8 cellular contexts compared by ENCODE assay signal in the genomic region with DNA sequence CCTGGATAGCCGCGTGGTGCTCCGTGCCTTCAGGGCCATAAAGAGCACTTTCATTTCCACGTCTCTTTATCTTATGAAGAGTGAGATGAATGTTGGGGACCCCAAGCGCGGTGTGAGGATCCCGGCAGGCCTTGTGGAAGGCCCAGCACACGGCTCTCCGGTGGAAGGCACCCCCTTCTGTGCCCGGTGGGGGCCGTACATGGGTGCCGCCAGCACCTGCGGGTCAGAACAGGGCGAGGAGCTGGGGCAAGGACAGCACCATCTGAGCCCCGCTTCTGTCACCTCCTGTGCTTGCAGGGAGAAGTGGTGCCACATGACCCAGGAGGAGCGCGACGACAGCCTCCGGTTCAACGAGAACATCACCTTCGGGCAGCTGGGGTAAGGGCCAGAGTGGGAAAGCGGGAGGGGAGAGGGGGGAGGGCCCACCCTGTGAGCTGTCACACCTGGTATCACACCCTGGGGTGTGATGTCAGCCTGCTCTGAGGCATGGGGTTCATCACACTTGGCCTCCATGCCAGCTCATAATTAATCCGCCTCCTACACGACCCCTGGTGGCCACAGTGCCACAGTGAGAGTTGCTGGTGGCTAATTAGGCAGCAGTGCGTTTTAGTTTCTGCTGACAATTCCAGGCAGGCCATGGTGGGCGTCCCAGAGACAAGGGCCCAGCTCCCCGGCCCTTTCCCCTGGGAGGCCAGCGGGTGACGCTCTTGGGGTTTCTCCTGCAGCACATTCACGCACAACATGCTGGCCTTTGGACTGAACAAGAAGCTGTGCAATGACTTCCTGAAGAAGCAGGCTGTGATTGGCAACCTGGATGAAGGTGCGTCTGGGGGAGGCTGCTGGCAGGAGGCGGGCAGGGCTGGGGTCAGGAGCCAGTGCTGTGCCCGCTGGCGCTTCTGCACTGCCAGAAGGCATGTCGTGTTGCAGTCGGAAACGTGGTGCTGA. TPM values are rescaled to one million over a fixed set of nuclear protein-coding genes. Genes with fewer than 3 reads are reported as not detected.
DNase-seq lines count a peak whose midpoint lies in the region; ATAC-seq and TF ChIP-seq lines count a peak whose summit lies in the region.

No MANE protein-coding gene starts in this region.

- 89% methylated on average over 11 of the region's 37 CpGs for WGBS in SK-N-SH (ENCODE audit: low lambda C conversion rate)
- 74 to 85% (median 78%) methylated on average over 25 to 37 of the region's 37 CpGs for WGBS in heart left ventricle, 4 donors

- H3K4me1 ChIP-seq in SK-N-SH (ENCODE audit: control insufficient read depth in 1 of 2, insufficient read depth in 2 of 2, low read depth in 1 of 2, low read length in 1 of 2) (peaks cover 0 to 11% of the 10 kb centered on the region in 2 experiments; a peak in 1 of 4 replicates), heart left ventricle (peaks cover 0 to 31% (median 13%) of the 10 kb centered on the region in 12 donors)

- H3K79me2 ChIP-seq in SK-N-SH (ENCODE audit: insufficient read depth): no peaks in the 10 kb centered on the region

- H3K27ac Mint-ChIP-seq in activated naive CD4-positive, alpha-beta T cell treated with anti-CD3 and anti-CD28 coated beads, Interleukin-2, amount 10 ng/mL, durations not matched to agents 7 days and 5 days: peak overlapping the region; percentile 33

- H3K27me3 Mint-ChIP-seq in activated naive CD4-positive, alpha-beta T cell treated with anti-CD3 and anti-CD28 coated beads, Interleukin-2, amount 10 ng/mL, durations not matched to agents 7 days and 5 days: peaks cover 10% of the 10 kb centered on the region

- H3K36me3 Mint-ChIP-seq in activated naive CD4-positive, alpha-beta T cell treated with anti-CD3 and anti-CD28 coated beads, Interleukin-2, amount 10 ng/mL, durations not matched to agents 7 days and 5 days: no peaks in the 10 kb centered on the region

- H3K9me3 ChIP-seq in SK-N-SH: no peaks in the 10 kb centered on the region
- H3K9me3 ChIP-seq in heart left ventricle: no peaks in the 10 kb centered on the region

- no peak overlapping the region for H3K4me2 ChIP-seq in SK-N-SH

- TF ChIP-seq POLR2A in heart left ventricle (IDR thresholded peaks at IDR 0.05): no peak

- H3K36me3 ChIP-seq in SK-N-SH (replicated peaks in 1 of 2; ENCODE audit: control insufficient read depth in 1 of 2, insufficient read depth in 2 of 2, low read length in 1 of 2): no peaks in the 10 kb centered on the region
- H3K36me3 ChIP-seq in heart left ventricle: peaks cover 0 to 22% (median 0%) of the 10 kb centered on the region in 9 donors

- ATAC-seq in heart left ventricle: peak; percentile 25 to 64 (median 62)

- H3F3A ChIP-seq in SK-N-SH (replicated peaks; ENCODE audit: insufficient read depth): no peaks in the 10 kb centered on the region

- H3K27ac ChIP-seq in SK-N-SH (ENCODE audit: low read depth in 2 of 2, low read length in 1 of 2) (no peak overlapping the region), heart left ventricle (no peak overlapping the region)

- TF ChIP-seq EP300 in SK-N-SH (IDR thresholded peaks at IDR 0.05; ENCODE audit: borderline replicate concordance in 1 of 2, low read depth in 1 of 2, low read length in 1 of 2): no peak

- H3K4me3 Mint-ChIP-seq in activated naive CD4-positive, alpha-beta T cell treated with anti-CD3 and anti-CD28 coated beads, Interleukin-2, amount 10 ng/mL, durations not matched to agents 7 days and 5 days: no peak overlapping the region

- intact Hi-C loops in heart left ventricle (cut with DNase I): loop anchor here in 7 of 10 donors (2.0 to 10.0 kb wide), 8 partner anchors 28 to 332 kb away; partner anchors contain the start of genes KIAA0513 (in 1 of the 7) and ZDHHC7 (in 1 of the 7)

- no peaks in the 10 kb centered on the region for H4K20me1 ChIP-seq in SK-N-SH (ENCODE audit: insufficient read depth)

- H3K9ac ChIP-seq in SK-N-SH: no peak overlapping the region

- DNase-seq in NCI-H146 (lab: John Stamatoyannopoulos, UW) (peak; percentile 26), NCI-H146 treated with DMSO at 0.1 percent for 48 hours (lab: John Stamatoyannopoulos, UW; ENCODE audit: unreplicated experiment) (no peak), HuH-7 (ENCODE audit: low spot score) (peak; percentile 99), SK-N-SH (peak; percentile 83), heart left ventricle (peak in 4 of 5 donors; percentile 64 to 85 (median 77)), retinal pigment epithelial cell (ENCODE audit: low read depth) (peak; percentile 17), NCI-H446 treated with DMSO at 0.1 percent for 48 hours (lab: John Stamatoyannopoulos, UW) (no peak)
- DNase-seq in activated naive CD4-positive, alpha-beta T cell treated with anti-CD3 and anti-CD28 coated beads, Interleukin-2, amount 10 ng/mL, durations not matched to agents 7 days and 5 days: peak; percentile 87

- no peak overlapping the region; a peak in 1 of 4 replicates for H3K4me3 ChIP-seq in SK-N-SH (ENCODE audit: low read depth in 2 of 2, low read length in 1 of 2)
- no peak overlapping the region for H3K4me3 ChIP-seq in heart left ventricle
- no peak overlapping the region for H3K4me3 ChIP-seq in retinal pigment epithelial cell (ENCODE audit: low read length)

- CTCF ChIA-PET in SK-N-SH (lab: Yijun Ruan, JAX): interaction anchor here (0.9 to 2.2 kb wide), 25 partner anchors 8 to 348 kb away, joined by 3 to 11 read pairs (median 6); no protein-coding TSS in a partner anchor
- CTCF ChIA-PET in activated naive CD4-positive, alpha-beta T cell treated with anti-CD3 and anti-CD28 coated beads, Interleukin-2, amount 10 ng/mL, durations not matched to agents 7 days and 5 days (lab: Charles Lee): interaction anchor here (0.6 to 2.9 kb wide), 20 partner anchors 9 to 464 kb away, joined by 3 to 23 read pairs (median 4); partner anchors contain the start of genes KIAA0513 and ZDHHC7

- H3K27me3 ChIP-seq in SK-N-SH (ENCODE audit: insufficient read depth) (no peaks in the 10 kb centered on the region), heart left ventricle (no peaks in the 10 kb centered on the region)

- peaks cover 22% of the 10 kb centered on the region for H3K4me1 Mint-ChIP-seq in activated naive CD4-positive, alpha-beta T cell treated with anti-CD3 and anti-CD28 coated beads, Interleukin-2, amount 10 ng/mL, durations not matched to agents 7 days and 5 days

- peak; percentile 56 for TF ChIP-seq RAD21 in SK-N-SH (IDR thresholded peaks at IDR 0.05; ENCODE audit: low read length)

- H3K9me2 ChIP-seq in SK-N-SH: no peaks in the 10 kb centered on the region

- POLR2A ChIA-PET in SK-N-SH (lab: Yijun Ruan, JAX): no interaction called here

- no peaks in the 10 kb centered on the region for H3K9me3 Mint-ChIP-seq in activated naive CD4-positive, alpha-beta T cell treated with anti-CD3 and anti-CD28 coated beads, Interleukin-2, amount 10 ng/mL, durations not matched to agents 7 days and 5 days

- H2AFZ ChIP-seq in SK-N-SH (ENCODE audit: low read depth): no peak overlapping the region

- TF ChIP-seq CTCF in SK-N-SH (IDR thresholded peaks at IDR 0.05) (peak; percentile 62), heart left ventricle (IDR thresholded peaks at IDR 0.05) (peak; percentile 57 to 82 (median 66)), retinal pigment epithelial cell (conservative IDR thresholded peaks at IDR 0.05; ENCODE audit: low read depth, low read length) (peak; percentile 76)

TF ChIP-seq in SK-N-SH, 30 proteins besides CTCF, POLR2A, EP300 and RAD21:
- TF ChIP-seq GATA2 (CRISPR knock-in tag; IDR thresholded peaks at IDR 0.05) (no peak), YY1 (IDR thresholded peaks at IDR 0.05; ENCODE audit: low read depth) (no peak), IRF3 (IDR thresholded peaks at IDR 0.05; ENCODE audit: low read depth, low read length) (no peak), MAX (IDR thresholded peaks at IDR 0.05; ENCODE audit: low read depth) (no peak), FOXM1 (IDR thresholded peaks at IDR 0.05; ENCODE audit: low read depth) (no peak), SMC3 (IDR thresholded peaks at IDR 0.05; ENCODE audit: low read depth, low read length) (peak; percentile 74)

RNA-seq across cellular contexts. Expression of gene CIBAR2, which starts 25.7 kb away (rescaled TPM):
- polyA plus RNA-seq in SK-N-SH (2012; rRNA removed): 0.15 and 0.24 TPM in 2 replicates
- 0.17 and 0.23 TPM in 2 replicates for polyA plus RNA-seq in SK-N-SH (2012; cell fraction: cytosol; rRNA removed)
- 0.39 and 0.51 TPM in 2 replicates for polyA plus RNA-seq in SK-N-SH (2012; cell fraction: nucleus; rRNA removed)
- not detected for total RNA-seq in heart left ventricle
- not detected for polyA plus RNA-seq in heart left ventricle

RNA-seq across cellular contexts. Expression of gene KIAA0513, which starts 59.0 kb away (rescaled TPM):
- 4.8 and 6.5 TPM in 2 replicates for polyA plus RNA-seq in SK-N-SH (2012; rRNA removed)
- 2.8 and 3.9 TPM in 2 replicates for polyA plus RNA-seq in SK-N-SH (2012; cell fraction: cytosol; rRNA removed)
- 6.8 and 7.4 TPM in 2 replicates for polyA plus RNA-seq in SK-N-SH (2012; cell fraction: nucleus; rRNA removed)
- 10 to 100 TPM in 4 of 9 donors, 1 to 10 TPM in 5; 4.8 to 14.0 (median 10.0) TPM for total RNA-seq in heart left ventricle
- polyA plus RNA-seq in heart left ventricle: 1 to 10 TPM; 4.5 to 6.7 TPM

Comparison
In these comparisons a context has a peak if more than half of its experiments do, and no peak if none do; other contexts are left out.
1. DNase-seq: peak in NCI-H146 (single experiment), HuH-7 (single experiment), SK-N-SH (single experiment), activated naive CD4-positive, alpha-beta T cell treated with anti-CD3 and anti-CD28 coated beads, Interleukin-2, amount 10 ng/mL, durations not matched to agents 7 days and 5 days (single experiment), heart left ventricle (4 of 5) and retinal pigment epithelial cell (single experiment); none in NCI-H146 treated with DMSO at 0.1 percent for 48 hours (single experiment) and NCI-H446 treated with DMSO at 0.1 percent for 48 hours (single experiment).
2. Peak in every context shown above with its lines, with median percentiles within 50 percentile points of each other: CTCF ChIP-seq.